Comparison of ENCODE assay signal across 21 cellular contexts in genomic region chr3:142417302-142417701, GRCh38.
"Had no signal": no experiment of that assay in that cellular context is flagged by ENCODE, and none has a peak within 500 bp of the region (broad histone marks: within the 10 kb centered on the region; RNA-seq: fewer than 3 reads in every experiment).

No MANE protein-coding gene starts in this region.

- DNase-seq: IMR-90, Kasumi-1, MM.1S, NCI-H1092 treated with DMSO at 0.1 percent for 48 hours, NCI-H1436, NCI-H187, NCI-H2029, NCI-H2081 treated with DMSO at 0.1 percent for 48 hours, NCI-H2171, NCI-H226, NCI-H446, NCI-H510A, NCI-H524 treated with DMSO at 0.1 percent for 48 hours, NCI-H69, NCI-H774, PC-3, SHP77, SK-N-SH had no signal

- H3K9me3 ChIP-seq: SK-N-SH had no signal

- ATAC-seq: Panc1, PC-3 had no signal

- H3K27ac ChIP-seq: KMS-11, RWPE1 had no signal

- H3K4me2 ChIP-seq: KMS-11, SK-N-SH had no signal

- H3K9ac ChIP-seq: KMS-11, SK-N-SH had no signal
